Comparison of ENCODE assay signal across 1 cellular context in genomic region chr22:22851969-22852368, GRCh38.
A peak's percentile ranks its signal among the peaks of the same experiment; 100 is the strongest.
TF ChIP-seq lines count a peak whose summit lies in the region.

No MANE protein-coding gene starts in this region.

TF ChIP-seq in GM12878, 131 proteins besides CTCF, POLR2A, EP300 and RAD21 (continued from another document):
- TF ChIP-seq BHLHE40 (IDR thresholded peaks at IDR 0.05; ENCODE audit: borderline replicate concordance in 1 of 2, low read depth in 2 of 2, low read length in 1 of 2) (no peak), RELB (IDR thresholded peaks at IDR 0.05; ENCODE audit: low read depth) (0 out of 2 replicates have a peak, but pooled peaks have one; percentile 23), IKZF1 (conservative IDR thresholded peaks at IDR 0.05) (peak; percentile 54), GABPA (IDR thresholded peaks at IDR 0.05; ENCODE audit: low read depth) (no peak), RB1 (IDR thresholded peaks at IDR 0.05; ENCODE audit: borderline replicate concordance) (no peak), IKZF2 (IDR thresholded peaks at IDR 0.05) (peak; percentile 44 to 61; a peak in 2 of 4 replicates), MYB (IDR thresholded peaks at IDR 0.05; ENCODE audit: borderline replicate concordance, low read depth, low read length) (no peak)
